5 cellular contexts compared by ENCODE assay signal in the genomic region with DNA sequence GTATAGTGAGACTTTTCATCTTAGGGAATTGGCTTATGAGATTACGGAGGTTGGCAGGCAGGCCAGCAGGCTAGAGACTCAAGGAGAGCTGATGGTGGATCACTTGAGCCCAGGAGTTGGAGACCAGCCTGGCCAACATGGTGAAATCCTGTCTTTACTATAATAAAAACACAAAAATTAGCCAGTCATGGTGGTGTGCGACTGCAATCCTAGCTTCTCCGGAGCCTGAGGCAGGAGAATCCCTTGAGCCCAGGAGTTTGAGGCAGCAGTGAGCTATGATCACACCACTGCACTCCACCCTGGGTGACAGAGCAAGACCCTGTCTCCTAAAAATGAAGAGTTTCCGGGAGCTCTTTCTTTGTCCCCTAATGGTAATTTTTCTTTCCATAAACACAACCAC. TPM values are rescaled to one million over a fixed set of nuclear protein-coding genes. Genes with fewer than 3 reads are reported as not detected.
"Had no signal": no experiment of that assay in that cellular context is flagged by ENCODE, and none has a peak within 500 bp of the region (broad histone marks: within the 10 kb centered on the region; RNA-seq: fewer than 3 reads in every experiment).

No MANE protein-coding gene starts in this region.

RNA-seq across cellular contexts. Expression of gene CFC1, which starts 14.6 kb away (rescaled TPM):
- total RNA-seq: GM23338, H1, HT-29 had no signal
- polyA plus RNA-seq: IgD-negative memory B cell had no signal

RNA-seq across cellular contexts. Expression of gene POTEJ, which starts 26.5 kb away (rescaled TPM):
- total RNA-seq: H1, H9, HT-29 had no signal
- polyA plus RNA-seq: H1, IgD-negative memory B cell had no signal
